ENCODE assay signal across 8 cellular contexts in the genomic region with DNA sequence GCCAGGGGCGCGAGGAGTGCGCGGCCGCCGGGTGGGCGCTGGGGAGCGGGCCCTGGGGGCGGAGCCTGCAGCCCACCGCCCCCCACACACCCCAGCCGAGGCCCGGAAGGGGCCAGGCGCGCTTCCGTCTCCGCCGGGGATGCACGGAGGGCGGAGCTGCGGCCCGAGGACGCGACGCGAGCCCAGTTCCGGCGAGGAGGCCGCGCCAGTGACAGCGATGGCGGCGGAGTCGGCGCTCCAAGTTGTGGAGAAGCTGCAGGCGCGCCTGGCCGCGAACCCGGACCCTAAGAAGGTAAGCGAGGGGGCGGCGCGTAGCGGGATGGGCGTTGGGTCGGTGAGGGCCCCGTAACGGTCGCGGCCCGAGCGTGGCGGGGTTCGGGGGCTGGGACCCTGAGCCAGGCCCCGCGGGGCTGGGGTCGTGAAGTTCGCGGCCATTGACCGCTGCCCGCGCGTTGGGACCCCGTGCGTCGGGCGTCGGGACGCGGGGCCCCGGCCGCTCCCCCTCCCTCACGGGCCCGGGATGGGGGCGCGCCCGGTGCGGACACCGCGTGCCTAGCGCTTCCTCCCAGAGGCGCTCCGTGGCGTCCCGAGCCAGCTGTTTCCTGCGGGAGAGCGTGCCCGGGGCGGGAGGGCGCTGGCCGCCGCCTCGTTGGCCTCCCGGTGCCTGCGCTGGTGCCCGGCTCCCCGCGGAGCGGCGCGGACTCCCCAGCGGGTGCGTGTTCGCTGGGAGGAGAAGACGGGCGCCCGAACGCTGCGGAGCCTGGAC. TPM values are rescaled to one million over a fixed set of nuclear protein-coding genes. Genes with fewer than 3 reads are reported as not detected.
DNase-seq lines count a peak whose midpoint lies in the region; ATAC-seq, FAIRE-seq and TF ChIP-seq lines count a peak whose summit lies in the region.

A gene with protein sequence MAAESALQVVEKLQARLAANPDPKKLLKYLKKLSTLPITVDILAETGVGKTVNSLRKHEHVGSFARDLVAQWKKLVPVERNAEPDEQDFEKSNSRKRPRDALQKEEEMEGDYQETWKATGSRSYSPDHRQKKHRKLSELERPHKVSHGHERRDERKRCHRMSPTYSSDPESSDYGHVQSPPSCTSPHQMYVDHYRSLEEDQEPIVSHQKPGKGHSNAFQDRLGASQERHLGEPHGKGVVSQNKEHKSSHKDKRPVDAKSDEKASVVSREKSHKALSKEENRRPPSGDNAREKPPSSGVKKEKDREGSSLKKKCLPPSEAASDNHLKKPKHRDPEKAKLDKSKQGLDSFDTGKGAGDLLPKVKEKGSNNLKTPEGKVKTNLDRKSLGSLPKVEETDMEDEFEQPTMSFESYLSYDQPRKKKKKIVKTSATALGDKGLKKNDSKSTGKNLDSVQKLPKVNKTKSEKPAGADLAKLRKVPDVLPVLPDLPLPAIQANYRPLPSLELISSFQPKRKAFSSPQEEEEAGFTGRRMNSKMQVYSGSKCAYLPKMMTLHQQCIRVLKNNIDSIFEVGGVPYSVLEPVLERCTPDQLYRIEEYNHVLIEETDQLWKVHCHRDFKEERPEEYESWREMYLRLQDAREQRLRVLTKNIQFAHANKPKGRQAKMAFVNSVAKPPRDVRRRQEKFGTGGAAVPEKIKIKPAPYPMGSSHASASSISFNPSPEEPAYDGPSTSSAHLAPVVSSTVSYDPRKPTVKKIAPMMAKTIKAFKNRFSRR (plus strand): TSS at position 185 of the 766 bp plus-strand sequence. CDS start 33 bp downstream, at position 218.

- H3K27ac ChIP-seq in A549, result peak within 1 kb of the TSS; percentile 94 to 96
- peak within 1 kb of the TSS; percentile 88 to 94 (median 92) for H3K27ac ChIP-seq in right lobe of liver

- peaks cover 0 to 2% (median 0%) of the 10 kb centered on the region in 4 donors for H3K36me3 ChIP-seq in right lobe of liver

- CTCF ChIA-PET in A549 (lab: Yijun Ruan, JAX), result interaction anchor here (0.6 to 1.4 kb wide), 4 partner anchors 11 to 662 kb away, joined by 3 to 5 read pairs (median 4); no protein-coding TSS in a partner anchor

- peak within 1 kb of the TSS; percentile 93 for H3K4me3 ChIP-seq in A549
- peak within 1 kb of the TSS; percentile 98 to 100 (median 100) for H3K4me3 ChIP-seq in right lobe of liver

- DNase-seq in A549 (ENCODE audit: low read depth in 1 of 2, low spot score in 1 of 2) (peak; percentile 64 to 65), GM18507 (ENCODE audit: extremely low spot score, insufficient read length, low read depth) (peak; percentile 81), NCI-H510A treated with DMSO at 0.1 percent for 48 hours (lab: John Stamatoyannopoulos, UW) (peak; percentile 61), dermis microvascular lymphatic vessel endothelial cell (ENCODE audit: low read depth in 2 of 2) (peak in 1 of 2 donors; percentile 64), right lobe of liver (peak; percentile 82 to 87 (median 85))
- DNase-seq in activated CD4-positive, alpha-beta T cell treated with anti-CD3 and anti-CD28 coated beads, Interleukin-2, amount 50 U/mL, for 4 hours, result peak; percentile 63 to 67
- peak; percentile 73 to 79 for DNase-seq in stimulated activated CD4-positive, alpha-beta T cell treated with anti-CD3 and anti-CD28 coated beads, Interleukin-4, amount 100 ng/mL, for 4 hours

- H3K27me3 ChIP-seq in right lobe of liver, result no peaks in the 10 kb centered on the region

- TF ChIP-seq CTCF in A549 (IDR thresholded peaks at IDR 0.05) (no peak), right lobe of liver (IDR thresholded peaks at IDR 0.05) (no peak)

- FAIRE-seq in A549 (lab: Jason Lieb, UNC) (no peak), GM18507 (lab: Jason Lieb, UNC) (peak; percentile 91)

- TF ChIP-seq POLR2A in A549 (IDR thresholded peaks at IDR 0.05; ENCODE audit: low read length) (peak; percentile 66), right lobe of liver (IDR thresholded peaks at IDR 0.05) (peak; percentile 85)

- H3K4me2 ChIP-seq in A549, result peak within 1 kb of the TSS; percentile 85

- intact Hi-C loops in right lobe of liver (cut with DNase I), result loop anchor here in 1 of 2 donors (10.0 kb wide), 1 partner anchor 49 kb away; a partner anchor contains a TSS

- H3K9me3 ChIP-seq in A549 (no peaks in the 10 kb centered on the region), right lobe of liver (no peaks in the 10 kb centered on the region)

- POLR2A ChIA-PET in A549 (lab: Yijun Ruan, JAX), result interaction anchor here (0.6 to 1.4 kb wide), 9 partner anchors 10 to 187 kb away, joined by 3 to 7 read pairs (median 4); a partner anchor contains a TSS

- peak; percentile 91 to 97 for ATAC-seq in A549
- peak; percentile 65 for ATAC-seq in HG03039 (IDR thresholded peaks at IDR 0.05; ENCODE audit: unreplicated experiment)
- peak; percentile 86 to 93 (median 92) for ATAC-seq in right lobe of liver

- no peak for TF ChIP-seq RAD21 in A549 (conservative IDR thresholded peaks at IDR 0.05 in 1 of 2, IDR thresholded peaks at IDR 0.05 in 1 of 2)

- no peak for TF ChIP-seq EP300 in A549 (IDR thresholded peaks at IDR 0.05)

- H3K4me1 ChIP-seq in A549 (peaks cover 19% of the 10 kb centered on the region), right lobe of liver (peaks cover 0 to 41% (median 6%) of the 10 kb centered on the region in 4 donors)

- 0% methylated on average over 1 of the region's 109 CpGs for WGBS in A549 (ENCODE audit: missing lambda C conversion rate)
- no CpG with 5 or more reads among the region's 109 CpGs for WGBS in right lobe of liver (ENCODE audit: insufficient coverage, low coverage, low lambda C conversion rate, missing lambda C conversion rate)

TF ChIP-seq in A549, 52 proteins besides CTCF, POLR2A, EP300 and RAD21 (continues in another document):
- TF ChIP-seq FOXS1 (CRISPR knock-in tag; IDR thresholded peaks at IDR 0.05) (no peak), MAZ (IDR thresholded peaks at IDR 0.05; ENCODE audit: borderline replicate concordance, low read depth, low read length) (no peak), NR3C1 (IDR thresholded peaks at IDR 0.05) (no peak), KDM5A (IDR thresholded peaks at IDR 0.05) (peak; percentile 84), EHMT2 (IDR thresholded peaks at IDR 0.05; ENCODE audit: low read depth) (no peak), ZNF302 (CRISPR knock-in tag; IDR thresholded peaks at IDR 0.05) (no peak), HDAC2 (IDR thresholded peaks at IDR 0.05) (no peak), HOXB13 (CRISPR knock-in tag; IDR thresholded peaks at IDR 0.05; ENCODE audit: low read depth) (no peak), HOXA7 (CRISPR knock-in tag; IDR thresholded peaks at IDR 0.05) (no peak), POLR2AphosphoS2 (conservative IDR thresholded peaks at IDR 0.05; ENCODE audit: low read length) (no peak), HEYL (CRISPR knock-in tag; IDR thresholded peaks at IDR 0.05) (no peak), JUN (IDR thresholded peaks at IDR 0.05) (peak in 1 of 2 experiments; percentile 76; a peak in 2 of 5 replicates), PHF8 (IDR thresholded peaks at IDR 0.05; ENCODE audit: borderline replicate concordance, low read depth) (peak; percentile 64; the same call in 1 of the 2 replicates), ESRRA (IDR thresholded peaks at IDR 0.05; ENCODE audit: borderline replicate concordance, low read length) (no peak), RCOR1 (IDR thresholded peaks at IDR 0.05; ENCODE audit: low read depth, low read length) (no peak), FOSL2 (IDR thresholded peaks at IDR 0.05) (no peak), FOSL2 (CRISPR knock-in tag; IDR thresholded peaks at IDR 0.05) (no peak)
- TF ChIP-seq, protein P1, sequence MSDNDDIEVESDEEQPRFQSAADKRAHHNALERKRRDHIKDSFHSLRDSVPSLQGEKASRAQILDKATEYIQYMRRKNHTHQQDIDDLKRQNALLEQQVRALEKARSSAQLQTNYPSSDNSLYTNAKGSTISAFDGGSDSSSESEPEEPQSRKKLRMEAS (IDR thresholded peaks at IDR 0.05), result peak; percentile 25; the same call in 1 of the 2 replicates
- TF ChIP-seq, protein P2, sequence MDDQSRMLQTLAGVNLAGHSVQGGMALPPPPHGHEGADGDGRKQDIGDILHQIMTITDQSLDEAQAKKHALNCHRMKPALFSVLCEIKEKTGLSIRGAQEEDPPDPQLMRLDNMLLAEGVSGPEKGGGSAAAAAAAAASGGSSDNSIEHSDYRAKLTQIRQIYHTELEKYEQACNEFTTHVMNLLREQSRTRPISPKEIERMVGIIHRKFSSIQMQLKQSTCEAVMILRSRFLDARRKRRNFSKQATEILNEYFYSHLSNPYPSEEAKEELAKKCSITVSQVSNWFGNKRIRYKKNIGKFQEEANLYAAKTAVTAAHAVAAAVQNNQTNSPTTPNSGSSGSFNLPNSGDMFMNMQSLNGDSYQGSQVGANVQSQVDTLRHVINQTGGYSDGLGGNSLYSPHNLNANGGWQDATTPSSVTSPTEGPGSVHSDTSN (IDR thresholded peaks at IDR 0.05), result no peak
- TF ChIP-seq, protein P3, sequence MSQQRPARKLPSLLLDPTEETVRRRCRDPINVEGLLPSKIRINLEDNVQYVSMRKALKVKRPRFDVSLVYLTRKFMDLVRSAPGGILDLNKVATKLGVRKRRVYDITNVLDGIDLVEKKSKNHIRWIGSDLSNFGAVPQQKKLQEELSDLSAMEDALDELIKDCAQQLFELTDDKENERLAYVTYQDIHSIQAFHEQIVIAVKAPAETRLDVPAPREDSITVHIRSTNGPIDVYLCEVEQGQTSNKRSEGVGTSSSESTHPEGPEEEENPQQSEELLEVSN (IDR thresholded peaks at IDR 0.05; ENCODE audit: borderline replicate concordance, low read depth), result no peak

RNA-seq across cellular contexts. Expression of the gene that starts here (rescaled TPM):
- polyA plus RNA-seq in A549 (2011; rRNA removed), result 16.0 and 18.4 TPM in 2 replicates
- 6.9 and 7.3 TPM in 2 replicates for polyA plus RNA-seq in A549 (2012; cell fraction: cytosol; rRNA removed)
- polyA plus RNA-seq in A549 (2012; cell fraction: nucleus; rRNA removed), result 6.4 and 8.1 TPM in 2 replicates
- polyA plus RNA-seq in A549 (2017; fragmentation: RNase III; extraction: RNeasy Plus Mini Kit Qiagen cat#74134 plus additional on column Dnase treatment), result 16.3 to 18.4 TPM (median 16.4 TPM) in 3 replicates
- 12.6 and 13.9 TPM in 2 replicates for polyA minus RNA-seq in A549 (2011; rRNA and poly(A)+ RNA removed)
- 15.4 and 22.1 TPM in 2 replicates for total RNA-seq in dermis microvascular lymphatic vessel endothelial cell
- total RNA-seq in right lobe of liver, result 10 to 100 TPM; 21.1 to 42.2 (median 36.1) TPM
